ENCODE assay signal across 8 cellular contexts in genomic region chr5:34929720-34930526, GRCh38. TPM values are rescaled to one million over a fixed set of nuclear protein-coding genes. Genes with fewer than 3 reads are reported as not detected.
DNase-seq lines count a peak whose midpoint lies in the region; ATAC-seq and TF ChIP-seq lines count a peak whose summit lies in the region.

No MANE protein-coding gene starts in this region.

- H3K4me3 ChIP-seq in choroid plexus epithelial cell (ENCODE audit: low read depth, low read length) = peak overlapping the region; percentile 80

- no peaks in the 10 kb centered on the region for H3K9me3 Mint-ChIP-seq in activated CD4-positive, alpha-beta T cell treated with anti-CD3 and anti-CD28 coated beads for 36 hours (ENCODE audit: low read depth)

- H3K36me3 Mint-ChIP-seq in activated CD4-positive, alpha-beta T cell treated with anti-CD3 and anti-CD28 coated beads for 36 hours (ENCODE audit: low read depth) = peaks cover 30% of the 10 kb centered on the region

- POLR2A ChIA-PET in activated CD4-positive, alpha-beta T cell treated with anti-CD3 and anti-CD28 coated beads for 36 hours (lab: Charles Lee) = interaction anchor here (0.6 to 2.7 kb wide), 4 partner anchors 10 to 274 kb away, joined by 3 to 84 read pairs (median 4); partner anchors contain the start of genes BRIX1, RAD1 and RAI14

- no peak for TF ChIP-seq CTCF in choroid plexus epithelial cell (conservative IDR thresholded peaks at IDR 0.05; ENCODE audit: low read depth, low read length)

- peak; percentile 58 for ATAC-seq in GM19043 (IDR thresholded peaks at IDR 0.05; ENCODE audit: low read depth, unreplicated experiment)
- ATAC-seq in HG03280 (IDR thresholded peaks at IDR 0.05; ENCODE audit: unreplicated experiment) = peak; percentile 78
- ATAC-seq in activated CD4-positive, alpha-beta T cell treated with anti-CD3 and anti-CD28 coated beads for 36 hours = peak; percentile 80
- peak; percentile 75 for ATAC-seq in left colon

- CTCF ChIA-PET in activated CD4-positive, alpha-beta T cell treated with anti-CD3 and anti-CD28 coated beads for 36 hours (lab: Charles Lee) = interaction anchor here (0.7 to 3.1 kb wide), 5 partner anchors 10 to 470 kb away, joined by 3 to 23 read pairs (median 3); partner anchors contain the start of genes BRIX1 and RAD1

- H3K4me3 Mint-ChIP-seq in activated CD4-positive, alpha-beta T cell treated with anti-CD3 and anti-CD28 coated beads for 36 hours = peak overlapping the region; percentile 90

- intact Hi-C loops in activated CD4-positive, alpha-beta T cell treated with anti-CD3 and anti-CD28 coated beads for 36 hours (cut with DNase I, micrococcal nuclease) = loop anchor here (1.0 to 10.0 kb wide), 9 partner anchors 15 to 1947 kb away; partner anchors contain the start of genes AMACR (in 2 of the 2), BRIX1 (in 2 of the 2), RAD1 (in 2 of the 2) and LMBRD2 (in 1 of the 2)
- intact Hi-C loops in left colon (cut with DNase I, micrococcal nuclease) = no loop called here

- no peaks in the 10 kb centered on the region for H3K27me3 Mint-ChIP-seq in activated CD4-positive, alpha-beta T cell treated with anti-CD3 and anti-CD28 coated beads for 36 hours

- H3K27ac Mint-ChIP-seq in activated CD4-positive, alpha-beta T cell treated with anti-CD3 and anti-CD28 coated beads for 36 hours = peak overlapping the region; percentile 93

- peaks cover 39% of the 10 kb centered on the region for H3K4me1 Mint-ChIP-seq in activated CD4-positive, alpha-beta T cell treated with anti-CD3 and anti-CD28 coated beads for 36 hours

- DNase-seq in Ammon's horn (ENCODE audit: low spot score) (peak; percentile 82), NCI-H510A (lab: John Stamatoyannopoulos, UW) (peak; percentile 89), choroid plexus epithelial cell (ENCODE audit: low read depth) (peak; percentile 70), left colon (peak; percentile 91 to 92)
- DNase-seq in activated CD4-positive, alpha-beta T cell treated with anti-CD3 and anti-CD28 coated beads for 36 hours = peak; percentile 90
- DNase-seq in stimulated activated CD4-positive, alpha-beta T cell treated with anti-CD3 and anti-CD28 coated beads, Interleukin-1b, Interleukin-23, amount 100 ng/mL, for 48 hours = peak; percentile 82

RNA-seq across cellular contexts. Expression of gene DNAJC21, which starts 0.6 kb away (rescaled TPM):
- 10 to 100 TPM; 58.5 to 58.6 TPM for total RNA-seq in activated CD4-positive, alpha-beta T cell treated with anti-CD3 and anti-CD28 coated beads for 36 hours
- 10 to 100 TPM; 37.9 to 40.0 TPM for total RNA-seq in left colon

RNA-seq across cellular contexts. Expression of gene BRIX1, which starts 14.4 kb away (rescaled TPM):
- 100 to 1,000 TPM in 1 of 2 experiments, 10 to 100 TPM in 1; 81.2 to 104 TPM for total RNA-seq in activated CD4-positive, alpha-beta T cell treated with anti-CD3 and anti-CD28 coated beads for 36 hours
- total RNA-seq in left colon = 10 to 100 TPM; 11.2 to 13.8 TPM

RNA-seq across cellular contexts. Expression of gene RAD1, which starts 14.6 kb away (rescaled TPM):
- total RNA-seq in activated CD4-positive, alpha-beta T cell treated with anti-CD3 and anti-CD28 coated beads for 36 hours = 10 to 100 TPM; 38.7 to 43.0 TPM
- 10 to 100 TPM; 12.3 to 12.8 TPM for total RNA-seq in left colon

Comparison
In these comparisons a context has a peak if more than half of its experiments do, and no peak if none do; other contexts are left out.
1. Peak in every context shown above with its lines: DNase-seq, ATAC-seq and H3K4me3 ChIP-seq.
2. RNA of gene BRIX1, which starts 14.4 kb away (total RNA-seq): 81.2 to 104 TPM in activated CD4-positive, alpha-beta T cell treated with anti-CD3 and anti-CD28 coated beads for 36 hours; 11.2 to 13.8 TPM in left colon; every median in the first group is over 4 times any median in the second.
3. intact Hi-C loops: an anchor here in activated CD4-positive, alpha-beta T cell treated with anti-CD3 and anti-CD28 coated beads for 36 hours (1.0 to 10.0 kb wide); none called in left colon.